38 cellular contexts compared by ENCODE assay signal in genomic region chr17:70795620-70796019, GRCh38.
"Had no signal": no experiment of that assay in that cellular context is flagged by ENCODE, and none has a peak within 500 bp of the region (broad histone marks: within the 10 kb centered on the region; RNA-seq: fewer than 3 reads in every experiment).

No MANE protein-coding gene starts in this region.

- H3K9me3 ChIP-seq: adrenal gland, ascending aorta, body of pancreas, breast epithelium had no signal

- ATAC-seq: activated naive CD4-positive, alpha-beta T cell treated with anti-CD3 and anti-CD28 coated beads, Interleukin-2, amount 50 U/mL, for 72 hours; activated naive CD8-positive, alpha-beta T cell treated with anti-CD3 and anti-CD28 coated beads, Interleukin-2, amount 50 U/mL, for 24 hours; activated T-cell treated with anti-CD3 and anti-CD28 coated beads, Interleukin-2, amount 50 U/mL, for 4 hours; activated T-cell treated with anti-CD3 and anti-CD28 coated beads, Interleukin-2, amount 50 U/mL, for 72 hours; activated T-helper 17 cell treated with anti-CD3 and anti-CD28 coated beads, Interleukin-2, amount 50 U/mL, for 72 hours; body of pancreas had no signal

- H3K4me1 ChIP-seq: adrenal gland, ascending aorta, body of pancreas, breast epithelium had no signal

- H3K36me3 Mint-ChIP-seq: activated naive CD4-positive, alpha-beta T cell treated with anti-CD3 and anti-CD28 coated beads, Interleukin-2, amount 10 ng/mL, durations not matched to agents 7 days and 5 days; activated naive CD4-positive, alpha-beta T cell treated with anti-CD3 and anti-CD28 coated beads, Interleukin-2, amount 50 U/mL, for 24 hours; activated naive CD4-positive, alpha-beta T cell treated with anti-CD3 and anti-CD28 coated beads, Interleukin-2, amount 50 U/mL, for 72 hours; activated naive CD8-positive, alpha-beta T cell; activated naive CD8-positive, alpha-beta T cell treated with anti-CD3 and anti-CD28 coated beads, Interleukin-2, amount 10 ng/mL, durations not matched to agents 7 days and 5 days; brain had no signal

- DNase-seq: activated effector memory CD4-positive, alpha-beta T cell treated with anti-CD3 and anti-CD28 coated beads, Interleukin-2, amount 50 U/mL, for 16 hours; activated effector memory CD4-positive, alpha-beta T cell treated with Interleukin-2 at 50 U/mL for 16 hours; activated gamma-delta T cell; activated gamma-delta T cell treated with Interleukin-2 at 50 U/mL for 16 hours; activated naive CD4-positive, alpha-beta T cell; activated naive CD4-positive, alpha-beta T cell treated with anti-CD3 and anti-CD28 coated beads for 36 hours; activated naive CD4-positive, alpha-beta T cell treated with anti-CD3 and anti-CD28 coated beads, Interleukin-2, amount 10 ng/mL, durations not matched to agents 7 days and 5 days; activated naive CD4-positive, alpha-beta T cell treated with anti-CD3 and anti-CD28 coated beads, Interleukin-2, amount 50 U/mL, for 16 hours; activated naive CD4-positive, alpha-beta T cell treated with Interleukin-2 at 50 U/mL for 16 hours; activated naive CD8-positive, alpha-beta T cell treated with anti-CD3 and anti-CD28 coated beads, Interleukin-2, amount 10 ng/mL, durations not matched to agents 7 days and 5 days; activated naive CD8-positive, alpha-beta T cell treated with anti-CD3 and anti-CD28 coated beads, Interleukin-2, amount 50 U/mL, for 24 hours; activated T-cell treated with anti-CD3 and anti-CD28 coated beads, Interleukin-2, amount 50 U/mL, for 24 hours; activated T-cell treated with anti-CD3 and anti-CD28 coated beads, Interleukin-2, amount 50 U/mL, for 4 hours; activated T-cell treated with anti-CD3 and anti-CD28 coated beads, Interleukin-2, amount 50 U/mL, for 48 hours; activated T-cell treated with anti-CD3 and anti-CD28 coated beads, Interleukin-2, amount 50 U/mL, for 72 hours; adrenal gland; amniotic stem cell; amygdala; anterior cingulate cortex; aorta; body of pancreas; brain microvascular endothelial cell; caudate nucleus; central memory CD4-positive, alpha-beta T cell; cerebellar nuclear complex had no signal

- H3K4me3 Mint-ChIP-seq: activated naive CD4-positive, alpha-beta T cell treated with anti-CD3 and anti-CD28 coated beads for 36 hours; activated naive CD4-positive, alpha-beta T cell treated with anti-CD3 and anti-CD28 coated beads, Interleukin-2, amount 10 ng/mL, durations not matched to agents 7 days and 5 days; activated naive CD4-positive, alpha-beta T cell treated with anti-CD3 and anti-CD28 coated beads, Interleukin-2, amount 50 U/mL, for 24 hours; activated naive CD8-positive, alpha-beta T cell; activated naive CD8-positive, alpha-beta T cell treated with anti-CD3 and anti-CD28 coated beads, Interleukin-2, amount 10 ng/mL, durations not matched to agents 7 days and 5 days; activated naive CD8-positive, alpha-beta T cell treated with anti-CD3 and anti-CD28 coated beads, Interleukin-2, amount 50 U/mL, for 24 hours; activated T-cell treated with anti-CD3 and anti-CD28 coated beads, Interleukin-2, amount 50 U/mL, for 24 hours; activated T-cell treated with anti-CD3 and anti-CD28 coated beads, Interleukin-2, amount 50 U/mL, for 4 hours; activated T-cell treated with anti-CD3 and anti-CD28 coated beads, Interleukin-2, amount 50 U/mL, for 72 hours; activated T-helper 1 cell treated with anti-CD3 and anti-CD28 coated beads, Interleukin-12 subunit alpha, Interleukin-12 subunit beta, Interleukin-2, Interleukin-4 antibody, amounts not matched to agents 30 ng/mL and 10 ng/mL and 1 ng/mL, durations not matched to agents 14 hours and 24 hours and 36 hours; activated T-helper 17 cell treated with anti-CD3 and anti-CD28 coated beads, Interleukin-2, amount 50 U/mL, for 72 hours; brain; central memory CD8-positive, alpha-beta T cell had no signal

- H3K27ac ChIP-seq: adrenal gland, ascending aorta, body of pancreas, brain microvascular endothelial cell, breast epithelium, cardiac muscle cell had no signal

- H3K27me3 Mint-ChIP-seq: activated naive CD4-positive, alpha-beta T cell treated with anti-CD3 and anti-CD28 coated beads, Interleukin-2, amount 10 ng/mL, durations not matched to agents 7 days and 5 days; activated naive CD4-positive, alpha-beta T cell treated with anti-CD3 and anti-CD28 coated beads, Interleukin-2, amount 50 U/mL, for 24 hours; activated naive CD8-positive, alpha-beta T cell; activated naive CD8-positive, alpha-beta T cell treated with anti-CD3 and anti-CD28 coated beads, Interleukin-2, amount 10 ng/mL, durations not matched to agents 7 days and 5 days; activated T-cell treated with anti-CD3 and anti-CD28 coated beads, Interleukin-2, amount 50 U/mL, for 24 hours; central memory CD8-positive, alpha-beta T cell had no signal

- H3K27me3 ChIP-seq: adrenal gland, ascending aorta, body of pancreas, brain microvascular endothelial cell, breast epithelium, cardiac muscle cell had no signal

- FAIRE-seq: astrocyte, bronchial epithelial cell had no signal

- H3K4me3 ChIP-seq: adrenal gland, ascending aorta, body of pancreas, breast epithelium, cardiac muscle cell had no signal

- H3K4me1 Mint-ChIP-seq: activated naive CD4-positive, alpha-beta T cell treated with anti-CD3 and anti-CD28 coated beads, Interleukin-2, amount 10 ng/mL, durations not matched to agents 7 days and 5 days; activated naive CD4-positive, alpha-beta T cell treated with anti-CD3 and anti-CD28 coated beads, Interleukin-2, amount 50 U/mL, for 24 hours; activated naive CD8-positive, alpha-beta T cell treated with anti-CD3 and anti-CD28 coated beads, Interleukin-2, amount 10 ng/mL, durations not matched to agents 7 days and 5 days; activated naive CD8-positive, alpha-beta T cell treated with anti-CD3 and anti-CD28 coated beads, Interleukin-2, amount 50 U/mL, for 24 hours; activated T-helper 17 cell treated with anti-CD3 and anti-CD28 coated beads, Interleukin-2, amount 50 U/mL, for 72 hours; central memory CD8-positive, alpha-beta T cell had no signal

- H3K9me3 Mint-ChIP-seq: activated naive CD4-positive, alpha-beta T cell treated with anti-CD3 and anti-CD28 coated beads for 36 hours; activated naive CD8-positive, alpha-beta T cell treated with anti-CD3 and anti-CD28 coated beads, Interleukin-2, amount 10 ng/mL, durations not matched to agents 7 days and 5 days; activated T-helper 17 cell treated with anti-CD3 and anti-CD28 coated beads, Interleukin-2, amount 50 U/mL, for 72 hours had no signal

- H3K36me3 ChIP-seq: adrenal gland, ascending aorta, brain microvascular endothelial cell, breast epithelium, cardiac muscle cell had no signal

- H3K27ac Mint-ChIP-seq: activated naive CD4-positive, alpha-beta T cell treated with anti-CD3 and anti-CD28 coated beads for 36 hours; activated naive CD4-positive, alpha-beta T cell treated with anti-CD3 and anti-CD28 coated beads, Interleukin-2, amount 10 ng/mL, durations not matched to agents 7 days and 5 days; activated naive CD4-positive, alpha-beta T cell treated with anti-CD3 and anti-CD28 coated beads, Interleukin-2, amount 50 U/mL, for 24 hours; activated naive CD4-positive, alpha-beta T cell treated with anti-CD3 and anti-CD28 coated beads, Interleukin-2, amount 50 U/mL, for 72 hours; activated naive CD8-positive, alpha-beta T cell; activated naive CD8-positive, alpha-beta T cell treated with anti-CD3 and anti-CD28 coated beads, Interleukin-2, amount 10 ng/mL, durations not matched to agents 7 days and 5 days; activated naive CD8-positive, alpha-beta T cell treated with anti-CD3 and anti-CD28 coated beads, Interleukin-2, amount 50 U/mL, for 24 hours; activated T-cell treated with anti-CD3 and anti-CD28 coated beads, Interleukin-2, amount 50 U/mL, for 24 hours; activated T-cell treated with anti-CD3 and anti-CD28 coated beads, Interleukin-2, amount 50 U/mL, for 72 hours; activated T-helper 1 cell treated with anti-CD3 and anti-CD28 coated beads, Interleukin-12 subunit alpha, Interleukin-12 subunit beta, Interleukin-2, Interleukin-4 antibody, amounts not matched to agents 30 ng/mL and 10 ng/mL and 1 ng/mL, durations not matched to agents 14 hours and 24 hours and 36 hours; activated T-helper 17 cell treated with anti-CD3 and anti-CD28 coated beads, Interleukin-2, amount 50 U/mL, for 72 hours; activated T-helper 2 cell treated with anti-CD3 and anti-CD28 coated beads, Interferon-gamma antibody, Interleukin-2, Interleukin-4, amounts not matched to agents 10 μg/mL and 5 μg/mL and 100 μg/mL, durations not matched to agents 14 hours and 24 hours and 36 hours; brain had no signal
